ENCODE assay signal across 8 cellular contexts in the genomic region with DNA sequence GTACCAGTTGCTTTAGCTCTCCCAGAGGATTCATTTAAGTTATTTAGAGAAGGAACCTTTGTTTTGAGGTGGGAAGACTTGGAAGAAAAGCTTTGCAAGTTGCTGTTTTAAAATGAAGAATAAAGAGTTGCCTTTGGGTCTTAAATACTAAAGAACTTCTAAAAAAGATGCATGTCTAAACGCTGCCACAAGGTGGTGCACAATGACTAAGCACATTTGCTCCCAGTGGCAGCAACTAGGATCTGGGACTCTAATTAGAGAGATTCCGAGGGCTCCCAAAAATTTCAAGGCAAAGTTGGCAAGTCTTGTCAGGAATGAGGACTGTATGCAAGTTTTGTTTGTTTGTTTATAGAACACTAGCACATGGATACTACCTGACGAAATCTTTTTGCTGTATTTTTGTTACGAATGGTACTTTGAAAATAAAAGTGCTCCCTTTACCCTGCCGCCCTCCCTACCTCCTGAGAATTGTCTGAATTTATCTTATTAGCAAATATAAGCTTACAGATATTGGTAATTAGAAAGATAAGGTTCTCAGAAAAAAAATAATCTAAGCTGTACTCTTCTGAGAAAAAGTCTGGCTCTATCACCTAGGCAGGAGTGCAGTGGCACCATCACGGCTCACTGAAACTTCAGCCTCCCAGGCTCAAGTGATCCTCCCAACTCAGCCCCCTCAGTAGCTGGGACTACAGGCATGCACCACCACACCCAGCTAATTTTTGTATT.
DNase-seq lines count a peak whose midpoint lies in the region; ATAC-seq and TF ChIP-seq lines count a peak whose summit lies in the region.

No MANE protein-coding gene starts in this region.

- H3K4me1 Mint-ChIP-seq in activated naive CD8-positive, alpha-beta T cell treated with anti-CD3 and anti-CD28 coated beads for 36 hours: no peaks in the 10 kb centered on the region

- TF ChIP-seq POLR2A in heart left ventricle (IDR thresholded peaks at IDR 0.05): no peak

- H3K36me3 ChIP-seq in Panc1 (ENCODE audit: control insufficient read depth, insufficient read depth, low read length) (no peaks in the 10 kb centered on the region), heart left ventricle (no peaks in the 10 kb centered on the region)

- H3K27ac ChIP-seq in Panc1 (ENCODE audit: low read length) (no peak overlapping the region), heart left ventricle (no peak overlapping the region)

- in situ Hi-C loops in Panc1 (cut with HindIII; ENCODE audit: low pct_unique_long_range_greater_than_20kb, low sequenced_read_pairs): no loop called here

- H3K27me3 ChIP-seq in Panc1 (ENCODE audit: control insufficient read depth, insufficient read depth, low read length) (peaks cover 4% of the 10 kb centered on the region; the same call in 1 of the 2 replicates), heart left ventricle (no peaks in the 10 kb centered on the region)

- H3K36me3 Mint-ChIP-seq in activated naive CD8-positive, alpha-beta T cell treated with anti-CD3 and anti-CD28 coated beads for 36 hours: no peaks in the 10 kb centered on the region

- H3K4me3 Mint-ChIP-seq in activated naive CD8-positive, alpha-beta T cell treated with anti-CD3 and anti-CD28 coated beads for 36 hours: no peak overlapping the region

- ATAC-seq in GM18861 (IDR thresholded peaks at IDR 0.05; ENCODE audit: unreplicated experiment): peak; percentile 66
- peak; percentile 90 for ATAC-seq in Panc1
- peak in 3 of 4 donors; percentile 55 to 82 (median 72) for ATAC-seq in heart left ventricle
- no peak for ATAC-seq in activated CD4-positive, CD25-positive, alpha-beta regulatory T cell treated with anti-CD3 and anti-CD28 coated beads, Interleukin-2, amount 50 U/mL, for 24 hours

- no TSS peak for BruUV-seq in Panc1 (replicated peaks; lab: Mats Ljungman, UMichigan)

- H3K27ac Mint-ChIP-seq in activated naive CD8-positive, alpha-beta T cell treated with anti-CD3 and anti-CD28 coated beads for 36 hours: no peak overlapping the region

- 40 to 45% (median 45%) methylated on average over 6 of the region's 6 CpGs for WGBS in heart left ventricle, 4 donors

- TF ChIP-seq CTCF in Panc1 (IDR thresholded peaks at IDR 0.05): peak; percentile 91
- peak; percentile 65 to 87 (median 79) for TF ChIP-seq CTCF in heart left ventricle (IDR thresholded peaks at IDR 0.05)

- H3K9me3 Mint-ChIP-seq in activated naive CD8-positive, alpha-beta T cell treated with anti-CD3 and anti-CD28 coated beads for 36 hours: no peaks in the 10 kb centered on the region

- H3K9me3 ChIP-seq in Panc1 (ENCODE audit: control insufficient read depth, insufficient read depth, low read depth, low read length): no peaks in the 10 kb centered on the region
- no peaks in the 10 kb centered on the region for H3K9me3 ChIP-seq in heart left ventricle

- peak; percentile 87 for DNase-seq in Ammon's horn (ENCODE audit: low spot score)
- DNase-seq in Jurkat, Clone E6-1 (ENCODE audit: low read depth, low spot score): peak; percentile 76
- peak; percentile 56 for DNase-seq in Panc1 (ENCODE audit: low read depth, low spot score)
- peak; percentile 14 for DNase-seq in activated naive CD8-positive, alpha-beta T cell treated with anti-CD3 and anti-CD28 coated beads for 36 hours
- DNase-seq in heart left ventricle: peak in 4 of 5 donors; percentile 32 to 49 (median 44)
- DNase-seq in pulmonary artery endothelial cell (ENCODE audit: low read depth, low spot score): peak; percentile 29

- H3K4me1 ChIP-seq in Panc1 (ENCODE audit: control insufficient read depth, insufficient read depth, low read length): no peaks in the 10 kb centered on the region
- H3K4me1 ChIP-seq in heart left ventricle: peaks cover 0 to 9% (median 0%) of the 10 kb centered on the region in 12 donors

- no peak overlapping the region for H3K4me3 ChIP-seq in Jurkat, Clone E6-1 (ENCODE audit: low read length)
- H3K4me3 ChIP-seq in Panc1 (ENCODE audit: low read depth in 2 of 2, low read length in 2 of 2) (peak overlapping the region in 1 of 2 experiments; percentile 19; a peak in 1 of 4 replicates), heart left ventricle (peak overlapping the region in 8 of 12 donors; percentile 14 to 42 (median 24))

- intact Hi-C loops in Panc1 (cut with micrococcal nuclease; ENCODE audit: unreplicated experiment) (loop anchor here (1.0 to 10.0 kb wide), 3 partner anchors 119 to 642 kb away; partner anchors contain the start of gene CDC7), heart left ventricle (cut with DNase I) (loop anchor here (1.0 to 10.0 kb wide), 16 partner anchors 116 to 1012 kb away; partner anchors contain the start of genes CDC7 (in 5 of the 10), HFM1 (in 5 of the 10), GLMN (in 1 of the 10) and RPAP2 (in 1 of the 10))

- H3K27me3 Mint-ChIP-seq in activated naive CD8-positive, alpha-beta T cell treated with anti-CD3 and anti-CD28 coated beads for 36 hours: peaks cover 3% of the 10 kb centered on the region

- CTCF ChIA-PET in Panc1 (lab: Charles Lee): no interaction called here

- POLR2A ChIA-PET in Panc1 (lab: Charles Lee): no interaction called here

Comparison
In these comparisons a context has a peak if more than half of its experiments do, and no peak if none do; other contexts are left out.
1. DNase-seq: peak in every context shown above with its lines; median percentile 87 in Ammon's horn; 76 in Jurkat, Clone E6-1; 56 in Panc1; 44 in heart left ventricle; 29 in pulmonary artery endothelial cell; 14 in activated naive CD8-positive, alpha-beta T cell treated with anti-CD3 and anti-CD28 coated beads for 36 hours.
2. ATAC-seq: peak in GM18861 (single experiment), Panc1 (single experiment) and heart left ventricle (3 of 4); none in activated CD4-positive, CD25-positive, alpha-beta regulatory T cell treated with anti-CD3 and anti-CD28 coated beads, Interleukin-2, amount 50 U/mL, for 24 hours (0 of 2).